In the genomic region with DNA sequence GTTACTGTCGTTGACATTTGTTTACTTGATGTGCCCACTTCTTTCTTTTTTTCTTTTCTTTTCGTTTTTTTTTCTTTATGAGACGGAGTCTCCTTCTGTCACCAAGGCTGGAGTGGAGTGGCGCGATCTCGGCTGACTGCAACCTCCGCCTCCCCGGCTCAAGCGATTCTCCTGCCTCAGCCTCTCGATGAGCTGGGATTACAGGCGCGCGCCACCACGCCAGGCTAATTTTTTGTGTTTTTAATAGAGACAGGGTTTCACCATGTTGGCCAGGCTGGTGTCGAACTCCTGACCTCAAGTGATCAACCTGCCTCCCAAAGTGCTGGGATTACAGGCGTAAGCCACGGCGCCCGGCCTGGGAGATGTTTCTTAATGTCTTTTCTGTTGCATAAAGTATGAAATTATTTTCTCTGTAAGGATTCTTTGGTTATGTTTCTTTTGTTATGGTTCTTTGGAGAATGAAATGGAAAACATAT, we compare ENCODE assay signal across 10 cellular contexts. TPM values are rescaled to one million over a fixed set of nuclear protein-coding genes. Genes with fewer than 3 reads are reported as not detected.
DNase-seq lines count a peak whose midpoint lies in the region; ATAC-seq and TF ChIP-seq lines count a peak whose summit lies in the region.
"Had no signal": no experiment of that assay in that cellular context is flagged by ENCODE, and none has a peak within 500 bp of the region (broad histone marks: within the 10 kb centered on the region; RNA-seq: fewer than 3 reads in every experiment).

No MANE protein-coding gene starts in this region.

- no peak overlapping the region for H3K27ac ChIP-seq in smooth muscle cell (ENCODE audit: low read depth)

- H2AFZ ChIP-seq in smooth muscle cell (ENCODE audit: low read depth) = peak overlapping the region; percentile 35

- in situ Hi-C loops in SK-MEL-5 (cut with HindIII; ENCODE audit: low pct_unique_long_range_greater_than_20kb, low sequenced_read_pairs) = no loop called here

- no peaks in the 10 kb centered on the region for H3K36me3 ChIP-seq in smooth muscle cell (ENCODE audit: low read depth)

- intact Hi-C loops in Right ventricle myocardium inferior (cut with DNase I) = no loop called here

- H3K79me2 ChIP-seq in smooth muscle cell (ENCODE audit: low read depth) = no peaks in the 10 kb centered on the region

- H4K20me1 ChIP-seq in smooth muscle cell (ENCODE audit: low read depth) = no peaks in the 10 kb centered on the region

- no peaks in the 10 kb centered on the region for H3K9me3 ChIP-seq in smooth muscle cell (replicated peaks; ENCODE audit: low read depth)

- no peaks in the 10 kb centered on the region for H3F3A ChIP-seq in smooth muscle cell (ENCODE audit: low read depth)

- peak overlapping the region; percentile 80 for H3K4me2 ChIP-seq in smooth muscle cell

- peaks cover 76% of the 10 kb centered on the region for H3K27me3 Mint-ChIP-seq in activated T-cell treated with anti-CD3 and anti-CD28 coated beads, Interleukin-2, amount 50 U/mL, for 24 hours

- no peak for DNase-seq in activated T-cell treated with anti-CD3 and anti-CD28 coated beads, Interleukin-2, amount 50 U/mL, for 24 hours
- DNase-seq in activated T-cell treated with anti-CD3 and anti-CD28 coated beads, Interleukin-2, amount 50 U/mL, for 48 hours = no peak
- DNase-seq in SK-MEL-5 (ENCODE audit: low read depth, low spot score) (peak; percentile 64), fibroblast of villous mesenchyme (ENCODE audit: low read depth) (no peak), smooth muscle cell (lab: John Stamatoyannopoulos, UW; ENCODE audit: unreplicated experiment) (no peak), Right ventricle myocardium inferior (ENCODE audit: missing footprints) (no peak), NCI-H69 (lab: John Stamatoyannopoulos, UW) (no peak)
- DNase-seq: activated B cell treated with CpG ODN at 0.5 μM for 24 hours, NCI-H1436 had no signal

- H3K36me3 Mint-ChIP-seq in activated T-cell treated with anti-CD3 and anti-CD28 coated beads, Interleukin-2, amount 50 U/mL, for 24 hours (ENCODE audit: low read depth) = no peaks in the 10 kb centered on the region

- H3K4me3 ChIP-seq in fibroblast of villous mesenchyme (ENCODE audit: low read depth, low read length) = peak overlapping the region; percentile 62
- peak overlapping the region; percentile 53 for H3K4me3 ChIP-seq in smooth muscle cell

- peak overlapping the region; percentile 44 for H3K27ac Mint-ChIP-seq in activated T-cell treated with anti-CD3 and anti-CD28 coated beads, Interleukin-2, amount 50 U/mL, for 24 hours
- H3K27ac Mint-ChIP-seq: activated B cell treated with CpG ODN at 0.5 μM for 24 hours had no signal

- peaks cover 5% of the 10 kb centered on the region for H3K9me3 Mint-ChIP-seq in activated T-cell treated with anti-CD3 and anti-CD28 coated beads, Interleukin-2, amount 50 U/mL, for 24 hours

- peak overlapping the region; percentile 74 for H3K4me3 Mint-ChIP-seq in activated T-cell treated with anti-CD3 and anti-CD28 coated beads, Interleukin-2, amount 50 U/mL, for 24 hours
- H3K4me3 Mint-ChIP-seq: activated B cell treated with CpG ODN at 0.5 μM for 24 hours had no signal

- no peaks in the 10 kb centered on the region for H3K4me1 ChIP-seq in smooth muscle cell (ENCODE audit: low read depth)

- peaks cover 4% of the 10 kb centered on the region for H3K4me1 Mint-ChIP-seq in activated T-cell treated with anti-CD3 and anti-CD28 coated beads, Interleukin-2, amount 50 U/mL, for 24 hours (ENCODE audit: low read depth)

- H3K27me3 ChIP-seq in smooth muscle cell (ENCODE audit: low read depth) = no peaks in the 10 kb centered on the region

- no peak for TF ChIP-seq CTCF in fibroblast of villous mesenchyme (IDR thresholded peaks at IDR 0.05; ENCODE audit: insufficient read depth, low read depth, low read length)
- TF ChIP-seq CTCF in smooth muscle cell (IDR thresholded peaks at IDR 0.05; ENCODE audit: borderline replicate concordance, insufficient read depth, poor library complexity, severe bottlenecking) = no peak

- WGBS in smooth muscle cell (ENCODE audit: low lambda C conversion rate) = 6% methylated on average over 19 of the region's 19 CpGs

- no peak overlapping the region for H3K9ac ChIP-seq in smooth muscle cell (ENCODE audit: low read depth)

- ATAC-seq in GM18502 (IDR thresholded peaks at IDR 0.05; ENCODE audit: poor library complexity, unreplicated experiment) = no peak
- ATAC-seq in Right ventricle myocardium inferior = no peak

RNA-seq across cellular contexts. Expression of gene PRSS16, which starts 33.3 kb away (rescaled TPM):
- 4.9 and 5.2 TPM in 2 replicates for total RNA-seq in SK-MEL-5 (2014; rRNA removed; shearing (Covaris generic))
- polyA plus RNA-seq in SK-MEL-5 (2015; cell fraction: cytosol; rRNA removed) = 8.9 and 14.3 TPM in 2 replicates
- polyA plus RNA-seq in SK-MEL-5 (2015; cell fraction: nucleus; rRNA removed) = 14.2 and 30.3 TPM in 2 replicates
- total RNA-seq in fibroblast of villous mesenchyme (under 0.01 TPM in 1 of 2 replicates, not detected in the other), smooth muscle cell (3.3 and 7.6 TPM in 2 replicates), Right ventricle myocardium inferior (0.16 TPM)
- polyA plus RNA-seq in smooth muscle cell = 2.8 and 5.7 TPM in 2 replicates
